In genomic region chr10:100346351-100346764, GRCh38 we compare ENCODE assay signal across 1 cellular context.
TF ChIP-seq lines count a peak whose summit lies in the region.

No MANE protein-coding gene starts in this region.

TF ChIP-seq in K562, 482 proteins besides CTCF, POLR2A, EP300 and RAD21 (continued from another document and continues in another):
- TF ChIP-seq ZNF280A (IDR thresholded peaks at IDR 0.05; ENCODE audit: low read depth, partially characterized antibody) (no peak), MTA3 (IDR thresholded peaks at IDR 0.05; ENCODE audit: borderline replicate concordance) (no peak), ZNF766 (CRISPR knock-in tag; conservative IDR thresholded peaks at IDR 0.05) (no peak), EGR1 (conservative IDR thresholded peaks at IDR 0.05) (peak; percentile 53; the same call in 1 of the 2 replicates), PCBP1 (IDR thresholded peaks at IDR 0.05; ENCODE audit: low read depth, low read length, poor library complexity, severe bottlenecking) (no peak), FOXM1 (IDR thresholded peaks at IDR 0.05; ENCODE audit: low read depth) (no peak), FOXM1 (CRISPR knock-in tag; IDR thresholded peaks at IDR 0.05; ENCODE audit: low read depth) (no peak), TBP (optimal IDR thresholded peaks at IDR 0.05; ENCODE audit: low read depth, low read length) (no peak), OTX1 (CRISPR knock-in tag; IDR thresholded peaks at IDR 0.05) (no peak), MCM7 (IDR thresholded peaks at IDR 0.05) (no peak), C11orf30 (IDR thresholded peaks at IDR 0.05; ENCODE audit: low read depth) (no peak), SRSF1 (IDR thresholded peaks at IDR 0.05; ENCODE audit: low read depth, low read length) (no peak), E2F6 (IDR thresholded peaks at IDR 0.05; ENCODE audit: borderline replicate concordance in 1 of 2, extremely low read depth in 1 of 2, insufficient read depth in 1 of 2, insufficient read length in 1 of 2, low read depth in 1 of 2, low read length in 1 of 2, poor library complexity in 1 of 2, severe bottlenecking in 1 of 2) (peak; percentile 43 to 51), COPS2 (conservative IDR thresholded peaks at IDR 0.05) (no peak), ZBTB8A (IDR thresholded peaks at IDR 0.05; ENCODE audit: partially characterized antibody) (no peak), TRIM28 (IDR thresholded peaks at IDR 0.05) (no peak; the same call in 1 of the 2 replicates), SIN3A (IDR thresholded peaks at IDR 0.05; ENCODE audit: borderline replicate concordance in 2 of 2, control insufficient read depth in 1 of 2, low read depth in 2 of 2, low read length in 2 of 2) (peak in 1 of 2 experiments; percentile 83; a peak in 1 of 4 replicates), ZSCAN32 (CRISPR knock-in tag; IDR thresholded peaks at IDR 0.05) (no peak), ZNF696 (CRISPR knock-in tag; conservative IDR thresholded peaks at IDR 0.05) (no peak), YY1 (IDR thresholded peaks at IDR 0.05; ENCODE audit: borderline replicate concordance in 1 of 3, control insufficient read depth in 1 of 3, extremely low read depth in 1 of 3, insufficient read depth in 3 of 3, insufficient read length in 1 of 3, insufficient replicate concordance in 2 of 3, low read depth in 1 of 3, low read length in 2 of 3) (peak in 1 of 3 experiments; percentile 44), FIP1L1 (IDR thresholded peaks at IDR 0.05; ENCODE audit: low read depth, low read length, poor library complexity, severe bottlenecking) (no peak), RBM14 (IDR thresholded peaks at IDR 0.05; ENCODE audit: borderline replicate concordance, insufficient read depth, low read depth, low read length) (no peak), TCFL5 (CRISPR knock-in tag; conservative IDR thresholded peaks at IDR 0.05) (no peak), SETDB1 (IDR thresholded peaks at IDR 0.05; ENCODE audit: low read length) (no peak), XRCC4 (IDR thresholded peaks at IDR 0.05; ENCODE audit: extremely low read depth, insufficient read depth, insufficient read length) (no peak), ZNF561 (CRISPR knock-in tag; conservative IDR thresholded peaks at IDR 0.05) (no peak), RUNX1 (IDR thresholded peaks at IDR 0.05; ENCODE audit: low read depth) (no peak), PPARD (CRISPR knock-in tag; IDR thresholded peaks at IDR 0.05) (no peak), SIN3B (IDR thresholded peaks at IDR 0.05; ENCODE audit: low read depth) (peak; percentile 8; the same call in 1 of the 2 replicates), PML (IDR thresholded peaks at IDR 0.05; ENCODE audit: low read length) (no peak), NFRKB (IDR thresholded peaks at IDR 0.05; ENCODE audit: low read depth) (no peak), HMGN3 (IDR thresholded peaks at IDR 0.05; ENCODE audit: borderline replicate concordance, extremely low read depth, insufficient read length, low read depth, low read length) (peak; percentile 54), KDM5B (IDR thresholded peaks at IDR 0.05; ENCODE audit: insufficient replicate concordance, low read depth, low read length) (peak; percentile 69), MAX (CRISPR knock-in tag; IDR thresholded peaks at IDR 0.05) (peak; percentile 76), SIRT6 (IDR thresholded peaks at IDR 0.05; ENCODE audit: low read depth, low read length) (no peak), ZFP36 (IDR thresholded peaks at IDR 0.05; ENCODE audit: low read depth, low read length, partially characterized antibody) (no peak), ZNF217 (CRISPR knock-in tag; IDR thresholded peaks at IDR 0.05) (no peak), ZNF644 (tag; IDR thresholded peaks at IDR 0.05; ENCODE audit: low read depth) (no peak), MTF1 (CRISPR knock-in tag; IDR thresholded peaks at IDR 0.05; ENCODE audit: borderline replicate concordance) (no peak), PHB (CRISPR knock-in tag; IDR thresholded peaks at IDR 0.05) (no peak), ARID1B (IDR thresholded peaks at IDR 0.05) (no peak)
- TF ChIP-seq, protein P1, sequence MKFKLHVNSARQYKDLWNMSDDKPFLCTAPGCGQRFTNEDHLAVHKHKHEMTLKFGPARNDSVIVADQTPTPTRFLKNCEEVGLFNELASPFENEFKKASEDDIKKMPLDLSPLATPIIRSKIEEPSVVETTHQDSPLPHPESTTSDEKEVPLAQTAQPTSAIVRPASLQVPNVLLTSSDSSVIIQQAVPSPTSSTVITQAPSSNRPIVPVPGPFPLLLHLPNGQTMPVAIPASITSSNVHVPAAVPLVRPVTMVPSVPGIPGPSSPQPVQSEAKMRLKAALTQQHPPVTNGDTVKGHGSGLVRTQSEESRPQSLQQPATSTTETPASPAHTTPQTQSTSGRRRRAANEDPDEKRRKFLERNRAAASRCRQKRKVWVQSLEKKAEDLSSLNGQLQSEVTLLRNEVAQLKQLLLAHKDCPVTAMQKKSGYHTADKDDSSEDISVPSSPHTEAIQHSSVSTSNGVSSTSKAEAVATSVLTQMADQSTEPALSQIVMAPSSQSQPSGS (CRISPR knock-in tag; IDR thresholded peaks at IDR 0.05): no peak
- TF ChIP-seq, protein P2, sequence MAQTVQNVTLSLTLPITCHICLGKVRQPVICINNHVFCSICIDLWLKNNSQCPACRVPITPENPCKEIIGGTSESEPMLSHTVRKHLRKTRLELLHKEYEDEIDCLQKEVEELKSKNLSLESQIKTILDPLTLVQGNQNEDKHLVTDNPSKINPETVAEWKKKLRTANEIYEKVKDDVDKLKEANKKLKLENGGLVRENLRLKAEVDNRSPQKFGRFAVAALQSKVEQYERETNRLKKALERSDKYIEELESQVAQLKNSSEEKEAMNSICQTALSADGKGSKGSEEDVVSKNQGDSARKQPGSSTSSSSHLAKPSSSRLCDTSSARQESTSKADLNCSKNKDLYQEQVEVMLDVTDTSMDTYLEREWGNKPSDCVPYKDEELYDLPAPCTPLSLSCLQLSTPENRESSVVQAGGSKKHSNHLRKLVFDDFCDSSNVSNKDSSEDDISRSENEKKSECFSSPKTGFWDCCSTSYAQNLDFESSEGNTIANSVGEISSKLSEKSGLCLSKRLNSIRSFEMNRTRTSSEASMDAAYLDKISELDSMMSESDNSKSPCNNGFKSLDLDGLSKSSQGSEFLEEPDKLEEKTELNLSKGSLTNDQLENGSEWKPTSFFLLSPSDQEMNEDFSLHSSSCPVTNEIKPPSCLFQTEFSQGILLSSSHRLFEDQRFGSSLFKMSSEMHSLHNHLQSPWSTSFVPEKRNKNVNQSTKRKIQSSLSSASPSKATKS (CRISPR knock-in tag; IDR thresholded peaks at IDR 0.05): no peak
- TF ChIP-seq, protein P3, sequence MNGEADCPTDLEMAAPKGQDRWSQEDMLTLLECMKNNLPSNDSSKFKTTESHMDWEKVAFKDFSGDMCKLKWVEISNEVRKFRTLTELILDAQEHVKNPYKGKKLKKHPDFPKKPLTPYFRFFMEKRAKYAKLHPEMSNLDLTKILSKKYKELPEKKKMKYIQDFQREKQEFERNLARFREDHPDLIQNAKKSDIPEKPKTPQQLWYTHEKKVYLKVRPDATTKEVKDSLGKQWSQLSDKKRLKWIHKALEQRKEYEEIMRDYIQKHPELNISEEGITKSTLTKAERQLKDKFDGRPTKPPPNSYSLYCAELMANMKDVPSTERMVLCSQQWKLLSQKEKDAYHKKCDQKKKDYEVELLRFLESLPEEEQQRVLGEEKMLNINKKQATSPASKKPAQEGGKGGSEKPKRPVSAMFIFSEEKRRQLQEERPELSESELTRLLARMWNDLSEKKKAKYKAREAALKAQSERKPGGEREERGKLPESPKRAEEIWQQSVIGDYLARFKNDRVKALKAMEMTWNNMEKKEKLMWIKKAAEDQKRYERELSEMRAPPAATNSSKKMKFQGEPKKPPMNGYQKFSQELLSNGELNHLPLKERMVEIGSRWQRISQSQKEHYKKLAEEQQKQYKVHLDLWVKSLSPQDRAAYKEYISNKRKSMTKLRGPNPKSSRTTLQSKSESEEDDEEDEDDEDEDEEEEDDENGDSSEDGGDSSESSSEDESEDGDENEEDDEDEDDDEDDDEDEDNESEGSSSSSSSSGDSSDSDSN (IDR thresholded peaks at IDR 0.05; ENCODE audit: borderline replicate concordance in 1 of 2, low read depth in 2 of 2, low read length in 2 of 2): peak; percentile 29 to 63; a peak in 1 of 4 replicates
- TF ChIP-seq, protein P4, sequence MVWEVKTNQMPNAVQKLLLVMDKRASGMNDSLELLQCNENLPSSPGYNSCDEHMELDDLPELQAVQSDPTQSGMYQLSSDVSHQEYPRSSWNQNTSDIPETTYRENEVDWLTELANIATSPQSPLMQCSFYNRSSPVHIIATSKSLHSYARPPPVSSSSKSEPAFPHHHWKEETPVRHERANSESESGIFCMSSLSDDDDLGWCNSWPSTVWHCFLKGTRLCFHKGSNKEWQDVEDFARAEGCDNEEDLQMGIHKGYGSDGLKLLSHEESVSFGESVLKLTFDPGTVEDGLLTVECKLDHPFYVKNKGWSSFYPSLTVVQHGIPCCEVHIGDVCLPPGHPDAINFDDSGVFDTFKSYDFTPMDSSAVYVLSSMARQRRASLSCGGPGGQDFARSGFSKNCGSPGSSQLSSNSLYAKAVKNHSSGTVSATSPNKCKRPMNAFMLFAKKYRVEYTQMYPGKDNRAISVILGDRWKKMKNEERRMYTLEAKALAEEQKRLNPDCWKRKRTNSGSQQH (CRISPR knock-in tag; IDR thresholded peaks at IDR 0.05): no peak
- TF ChIP-seq, protein P5, sequence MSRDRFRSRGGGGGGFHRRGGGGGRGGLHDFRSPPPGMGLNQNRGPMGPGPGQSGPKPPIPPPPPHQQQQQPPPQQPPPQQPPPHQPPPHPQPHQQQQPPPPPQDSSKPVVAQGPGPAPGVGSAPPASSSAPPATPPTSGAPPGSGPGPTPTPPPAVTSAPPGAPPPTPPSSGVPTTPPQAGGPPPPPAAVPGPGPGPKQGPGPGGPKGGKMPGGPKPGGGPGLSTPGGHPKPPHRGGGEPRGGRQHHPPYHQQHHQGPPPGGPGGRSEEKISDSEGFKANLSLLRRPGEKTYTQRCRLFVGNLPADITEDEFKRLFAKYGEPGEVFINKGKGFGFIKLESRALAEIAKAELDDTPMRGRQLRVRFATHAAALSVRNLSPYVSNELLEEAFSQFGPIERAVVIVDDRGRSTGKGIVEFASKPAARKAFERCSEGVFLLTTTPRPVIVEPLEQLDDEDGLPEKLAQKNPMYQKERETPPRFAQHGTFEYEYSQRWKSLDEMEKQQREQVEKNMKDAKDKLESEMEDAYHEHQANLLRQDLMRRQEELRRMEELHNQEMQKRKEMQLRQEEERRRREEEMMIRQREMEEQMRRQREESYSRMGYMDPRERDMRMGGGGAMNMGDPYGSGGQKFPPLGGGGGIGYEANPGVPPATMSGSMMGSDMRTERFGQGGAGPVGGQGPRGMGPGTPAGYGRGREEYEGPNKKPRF (IDR thresholded peaks at IDR 0.05; ENCODE audit: low read depth, low read length): no peak
- TF ChIP-seq, protein P6, sequence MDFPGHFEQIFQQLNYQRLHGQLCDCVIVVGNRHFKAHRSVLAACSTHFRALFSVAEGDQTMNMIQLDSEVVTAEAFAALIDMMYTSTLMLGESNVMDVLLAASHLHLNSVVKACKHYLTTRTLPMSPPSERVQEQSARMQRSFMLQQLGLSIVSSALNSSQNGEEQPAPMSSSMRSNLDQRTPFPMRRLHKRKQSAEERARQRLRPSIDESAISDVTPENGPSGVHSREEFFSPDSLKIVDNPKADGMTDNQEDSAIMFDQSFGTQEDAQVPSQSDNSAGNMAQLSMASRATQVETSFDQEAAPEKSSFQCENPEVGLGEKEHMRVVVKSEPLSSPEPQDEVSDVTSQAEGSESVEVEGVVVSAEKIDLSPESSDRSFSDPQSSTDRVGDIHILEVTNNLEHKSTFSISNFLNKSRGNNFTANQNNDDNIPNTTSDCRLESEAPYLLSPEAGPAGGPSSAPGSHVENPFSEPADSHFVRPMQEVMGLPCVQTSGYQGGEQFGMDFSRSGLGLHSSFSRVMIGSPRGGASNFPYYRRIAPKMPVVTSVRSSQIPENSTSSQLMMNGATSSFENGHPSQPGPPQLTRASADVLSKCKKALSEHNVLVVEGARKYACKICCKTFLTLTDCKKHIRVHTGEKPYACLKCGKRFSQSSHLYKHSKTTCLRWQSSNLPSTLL (IDR thresholded peaks at IDR 0.05): no peak
